In the genomic region with DNA sequence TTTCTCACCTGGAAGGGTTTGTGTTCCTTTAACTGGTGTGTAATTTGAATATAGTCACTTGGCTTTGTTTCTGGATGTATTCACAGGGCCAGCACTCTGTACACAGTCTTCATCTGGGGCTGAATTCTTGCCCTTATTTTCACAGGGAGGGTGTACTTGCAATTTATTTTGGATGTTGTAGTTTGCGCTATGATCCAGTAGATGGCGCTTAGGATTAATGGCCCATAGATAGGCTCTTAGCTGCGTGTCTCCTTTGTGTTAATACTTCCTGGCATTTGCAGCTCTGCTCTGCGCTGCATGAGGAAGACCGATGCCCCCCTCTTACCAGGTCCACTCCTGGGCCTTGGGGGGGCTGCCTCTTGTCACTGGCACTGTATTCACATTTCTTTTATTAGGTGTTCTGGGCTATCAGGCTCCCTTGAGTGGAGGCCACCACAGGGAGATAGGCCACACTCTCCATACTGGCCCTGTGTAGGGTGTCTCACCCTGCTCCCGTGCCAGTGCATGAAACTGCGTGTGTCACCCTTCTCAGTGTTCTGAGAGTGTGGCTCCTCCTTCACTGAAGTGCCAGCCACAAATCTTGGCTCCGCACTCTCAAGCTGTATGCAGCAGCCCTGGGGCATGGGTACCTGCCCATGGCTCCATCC, we compare ENCODE assay signal across 8 cellular contexts.
DNase-seq lines count a peak whose midpoint lies in the region; ATAC-seq, FAIRE-seq and TF ChIP-seq lines count a peak whose summit lies in the region.

No MANE protein-coding gene starts in this region.

- DNase-seq in A549 (ENCODE audit: low read depth in 1 of 2, low spot score in 1 of 2) (peak; percentile 5 to 39), DND-41 (peak; percentile 15), HuH-7 (ENCODE audit: low spot score) (peak; percentile 14), glutamatergic neuron (no peak), GOT3 (lab: John Stamatoyannopoulos, UW) (no peak)
- peak; percentile 3 for DNase-seq in stimulated activated naive CD8-positive, alpha-beta T cell treated with anti-CD3 and anti-CD28 coated beads, Interleukin-15, Interleukin-2, amounts not matched to agents 100 U/mL and 50 U/mL, for 24 hours

- peak overlapping the region; percentile 58 for H2AFZ ChIP-seq in DND-41 (ENCODE audit: low read depth, low read length)
- H2AFZ ChIP-seq in SU-DHL-6 (ENCODE audit: low read depth, low read length, severe bottlenecking): no peak overlapping the region

- H3K36me3 Mint-ChIP-seq in glutamatergic neuron (ENCODE audit: unreplicated experiment): no peaks in the 10 kb centered on the region

- H3K79me2 ChIP-seq in DND-41 (ENCODE audit: insufficient read depth, low read length): no peaks in the 10 kb centered on the region
- no peaks in the 10 kb centered on the region for H3K79me2 ChIP-seq in SU-DHL-6 (ENCODE audit: insufficient read depth, low read length)

- peak; percentile 62 to 90; a peak in 5 of 6 replicates for ATAC-seq in A549
- ATAC-seq in DND-41 (ENCODE audit: insufficient read depth, low read depth): peak; percentile 74
- peak; percentile 91 for ATAC-seq in GM21619 (IDR thresholded peaks at IDR 0.05; ENCODE audit: unreplicated experiment)
- no peak for ATAC-seq in stimulated activated naive CD8-positive, alpha-beta T cell treated with anti-CD3 and anti-CD28 coated beads, Interleukin-15, Interleukin-2, amounts not matched to agents 100 U/mL and 50 U/mL, for 24 hours

- no peak overlapping the region for H3K4me3 Mint-ChIP-seq in glutamatergic neuron (ENCODE audit: unreplicated experiment)

- H3K27me3 ChIP-seq in DND-41 (ENCODE audit: insufficient read depth, low read length, poor library complexity) (no peaks in the 10 kb centered on the region), SU-DHL-6 (ENCODE audit: low read length) (no peaks in the 10 kb centered on the region)

- POLR2A ChIA-PET in A549 (lab: Yijun Ruan, JAX): no interaction called here

- no peaks in the 10 kb centered on the region for H3K4me1 ChIP-seq in A549
- no peaks in the 10 kb centered on the region for H3K4me1 ChIP-seq in DND-41 (ENCODE audit: insufficient read depth, low read length)

- H3K9ac ChIP-seq in DND-41 (ENCODE audit: low read depth, low read length) (no peak overlapping the region), SU-DHL-6 (ENCODE audit: low read length) (no peak overlapping the region)

- no peaks in the 10 kb centered on the region for H3K4me1 Mint-ChIP-seq in glutamatergic neuron (ENCODE audit: low read depth, unreplicated experiment)

- no peaks in the 10 kb centered on the region for H3K9me2 ChIP-seq in SU-DHL-6 (replicated peaks; ENCODE audit: insufficient read depth, low read length)

- no peaks in the 10 kb centered on the region for H3K27me3 Mint-ChIP-seq in glutamatergic neuron (ENCODE audit: unreplicated experiment)

- H3K9me3 ChIP-seq in A549 (no peaks in the 10 kb centered on the region), DND-41 (ENCODE audit: insufficient read depth, low read length, severe bottlenecking) (no peaks in the 10 kb centered on the region), SU-DHL-6 (ENCODE audit: insufficient read depth, low read length) (no peaks in the 10 kb centered on the region)

- H3K36me3 ChIP-seq in DND-41 (ENCODE audit: insufficient read depth, low read length) (no peaks in the 10 kb centered on the region), SU-DHL-6 (ENCODE audit: low read length) (no peaks in the 10 kb centered on the region)

- no peak for TF ChIP-seq POLR2A in A549 (IDR thresholded peaks at IDR 0.05; ENCODE audit: low read length)

- H4K20me1 ChIP-seq in DND-41 (ENCODE audit: insufficient read depth, low read length) (no peaks in the 10 kb centered on the region), SU-DHL-6 (ENCODE audit: low read depth, low read length) (no peaks in the 10 kb centered on the region)

- TF ChIP-seq RAD21 in A549 (conservative IDR thresholded peaks at IDR 0.05 in 1 of 2, IDR thresholded peaks at IDR 0.05 in 1 of 2): peak; percentile 19 to 46; a peak in 2 of 5 replicates

- WGBS in A549 (ENCODE audit: missing lambda C conversion rate): 1% methylated on average over 7 of the region's 8 CpGs

- no peaks in the 10 kb centered on the region for H3K9me3 Mint-ChIP-seq in glutamatergic neuron (ENCODE audit: unreplicated experiment)

- H3K27ac Mint-ChIP-seq in glutamatergic neuron (ENCODE audit: unreplicated experiment): no peak overlapping the region

- H3K4me2 ChIP-seq in A549: no peak overlapping the region
- no peak overlapping the region for H3K4me2 ChIP-seq in DND-41 (ENCODE audit: insufficient read depth, low read length)
- no peak overlapping the region for H3K4me2 ChIP-seq in SU-DHL-6 (ENCODE audit: low read depth, low read length, poor library complexity, severe bottlenecking)

- CTCF ChIA-PET in A549 (lab: Yijun Ruan, JAX): interaction anchor here (0.9 to 3.1 kb wide), 3 partner anchors 11 to 631 kb away, joined by 3 to 17 read pairs (median 4); no protein-coding TSS in a partner anchor

- TF ChIP-seq EP300 in A549 (IDR thresholded peaks at IDR 0.05): no peak

- peak; percentile 43 for FAIRE-seq in A549 (lab: Jason Lieb, UNC)

- H3F3A ChIP-seq in SU-DHL-6 (ENCODE audit: insufficient read depth): no peaks in the 10 kb centered on the region

- H3K4me3 ChIP-seq in A549 (no peak overlapping the region), DND-41 (ENCODE audit: low read depth in 1 of 2, low read length in 2 of 2) (no peak overlapping the region), SU-DHL-6 (ENCODE audit: insufficient read depth, low read length, poor library complexity, severe bottlenecking) (no peak overlapping the region)

- H3K27ac ChIP-seq in A549 (no peak overlapping the region), DND-41 (ENCODE audit: low read length) (no peak overlapping the region), SU-DHL-6 (ENCODE audit: low read depth, low read length) (no peak overlapping the region)

- TF ChIP-seq CTCF in A549 (IDR thresholded peaks at IDR 0.05) (peak; percentile 42), DND-41 (IDR thresholded peaks at IDR 0.05; ENCODE audit: borderline replicate concordance, extremely low read depth, low read length, poor library complexity, severe bottlenecking) (peak; percentile 74), SU-DHL-6 (IDR thresholded peaks at IDR 0.05; ENCODE audit: insufficient read depth, low read length, poor library complexity, severe bottlenecking) (peak; percentile 33), glutamatergic neuron (IDR thresholded peaks at IDR 0.05; ENCODE audit: partially characterized antibody, unreplicated experiment) (peak; percentile 67)

TF ChIP-seq in A549, 52 proteins besides CTCF, POLR2A, EP300 and RAD21:
- TF ChIP-seq JUN (IDR thresholded peaks at IDR 0.05) (no peak), EHMT2 (IDR thresholded peaks at IDR 0.05; ENCODE audit: low read depth) (no peak), RNF2 (IDR thresholded peaks at IDR 0.05; ENCODE audit: borderline replicate concordance, low read depth) (no peak), FOXS1 (CRISPR knock-in tag; IDR thresholded peaks at IDR 0.05) (no peak), POLR2AphosphoS2 (conservative IDR thresholded peaks at IDR 0.05; ENCODE audit: low read length) (no peak), RCOR1 (IDR thresholded peaks at IDR 0.05; ENCODE audit: low read depth, low read length) (no peak), KDM1A (IDR thresholded peaks at IDR 0.05; ENCODE audit: low read depth) (no peak), JUNB (IDR thresholded peaks at IDR 0.05) (no peak), ESRRA (IDR thresholded peaks at IDR 0.05; ENCODE audit: borderline replicate concordance, low read length) (no peak), ZFP36 (IDR thresholded peaks at IDR 0.05; ENCODE audit: borderline replicate concordance, partially characterized antibody) (no peak), HEYL (CRISPR knock-in tag; IDR thresholded peaks at IDR 0.05) (no peak), MYC (IDR thresholded peaks at IDR 0.05; ENCODE audit: borderline replicate concordance, low read length) (no peak), MAFK (IDR thresholded peaks at IDR 0.05; ENCODE audit: partially characterized antibody) (no peak), PHF8 (IDR thresholded peaks at IDR 0.05; ENCODE audit: borderline replicate concordance, low read depth) (no peak), ZC3H11A (IDR thresholded peaks at IDR 0.05) (no peak), ZSCAN20 (CRISPR knock-in tag; IDR thresholded peaks at IDR 0.05) (no peak), KDM5A (IDR thresholded peaks at IDR 0.05) (no peak)
- TF ChIP-seq, protein P1, sequence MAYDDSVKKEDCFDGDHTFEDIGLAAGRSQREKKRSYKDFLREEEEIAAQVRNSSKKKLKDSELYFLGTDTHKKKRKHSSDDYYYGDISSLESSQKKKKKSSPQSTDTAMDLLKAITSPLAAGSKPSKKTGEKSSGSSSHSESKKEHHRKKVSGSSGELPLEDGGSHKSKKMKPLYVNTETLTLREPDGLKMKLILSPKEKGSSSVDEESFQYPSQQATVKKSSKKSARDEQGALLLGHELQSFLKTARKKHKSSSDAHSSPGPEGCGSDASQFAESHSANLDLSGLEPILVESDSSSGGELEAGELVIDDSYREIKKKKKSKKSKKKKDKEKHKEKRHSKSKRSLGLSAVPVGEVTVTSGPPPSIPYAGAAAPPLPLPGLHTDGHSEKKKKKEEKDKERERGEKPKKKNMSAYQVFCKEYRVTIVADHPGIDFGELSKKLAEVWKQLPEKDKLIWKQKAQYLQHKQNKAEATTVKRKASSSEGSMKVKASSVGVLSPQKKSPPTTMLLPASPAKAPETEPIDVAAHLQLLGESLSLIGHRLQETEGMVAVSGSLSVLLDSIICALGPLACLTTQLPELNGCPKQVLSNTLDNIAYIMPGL (CRISPR knock-in tag; IDR thresholded peaks at IDR 0.05; ENCODE audit: borderline replicate concordance): no peak

Comparison
In these comparisons a context has a peak if more than half of its experiments do, and no peak if none do; other contexts are left out.
1. DNase-seq: peak in A549 (2 of 2), DND-41 (single experiment), HuH-7 (single experiment) and stimulated activated naive CD8-positive, alpha-beta T cell treated with anti-CD3 and anti-CD28 coated beads, Interleukin-15, Interleukin-2, amounts not matched to agents 100 U/mL and 50 U/mL, for 24 hours (single experiment); none in glutamatergic neuron (single experiment) and GOT3 (single experiment).
2. Peak in every context shown above with its lines, with median percentiles within 50 percentile points of each other: CTCF ChIP-seq.